Comparison of ENCODE assay signal across 8 cellular contexts in the genomic region with DNA sequence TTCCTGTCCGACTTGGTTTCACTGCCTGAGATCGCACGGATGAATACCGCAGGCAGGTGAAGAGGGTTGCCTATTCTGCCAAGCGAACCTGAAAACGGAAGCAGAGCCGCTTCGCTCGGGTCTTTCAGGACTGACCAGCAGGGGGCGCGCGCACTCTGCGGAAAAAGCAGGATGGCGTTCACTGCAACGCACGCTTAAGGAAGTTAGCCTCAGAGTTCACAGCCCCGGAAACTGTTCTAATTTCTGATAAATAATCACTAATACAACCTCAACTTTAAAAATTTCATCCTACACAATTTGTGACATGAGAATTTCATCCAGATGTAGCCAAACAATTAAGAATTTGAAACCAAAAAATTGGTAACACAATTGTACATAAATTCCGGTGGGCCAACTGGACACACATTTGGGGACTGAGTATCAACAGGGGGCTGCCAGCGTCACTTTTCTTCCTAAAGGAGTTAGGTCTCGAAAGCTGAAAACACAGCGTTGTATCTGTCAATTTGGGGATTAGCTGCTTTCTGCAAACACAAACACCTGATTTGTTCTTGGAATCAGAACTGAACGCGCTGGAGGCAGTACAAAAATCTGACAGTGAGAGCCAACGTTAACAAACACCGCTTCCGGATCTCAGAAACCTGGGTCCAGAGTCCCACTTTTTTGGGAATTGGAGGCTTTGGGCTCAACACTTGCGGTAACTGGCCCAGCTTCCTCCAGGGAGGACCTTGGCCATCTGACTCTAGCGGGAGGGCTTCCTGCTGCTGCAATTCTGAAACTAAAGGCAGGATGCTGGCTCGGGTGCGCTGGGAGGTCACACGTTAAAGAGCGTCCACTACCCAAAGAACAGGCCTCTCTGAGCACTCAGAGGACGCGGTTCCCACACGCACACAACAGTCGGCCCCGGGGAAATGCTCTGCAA. TPM values are rescaled to one million over a fixed set of nuclear protein-coding genes. Genes with fewer than 3 reads are reported as not detected.
DNase-seq lines count a peak whose midpoint lies in the region; ATAC-seq and TF ChIP-seq lines count a peak whose summit lies in the region.

No MANE protein-coding gene starts in this region.

- ATAC-seq in GM21367 (IDR thresholded peaks at IDR 0.05; ENCODE audit: unreplicated experiment) = peak; percentile 45

- peak; percentile 86 for TF ChIP-seq CTCF in foreskin fibroblast (IDR thresholded peaks at IDR 0.05; ENCODE audit: low read depth, low read length)

- H3K4me3 ChIP-seq in foreskin fibroblast (ENCODE audit: low read depth in 1 of 2, low read length in 2 of 2) = peak overlapping the region in 1 of 2 donors; percentile 21

- DNase-seq in COR-L47 (lab: John Stamatoyannopoulos, UW) (peak; percentile 69), KG1 (lab: John Stamatoyannopoulos, UW) (peak; percentile 78), SHP77 (lab: John Stamatoyannopoulos, UW) (peak; percentile 63 to 66), foreskin fibroblast (peak; percentile 60 to 90), occipital lobe (lab: John Stamatoyannopoulos, UW) (peak; percentile 60), superior temporal gyrus (ENCODE audit: extremely low spot score) (peak; percentile 95)
- peak; percentile 81 for DNase-seq in activated effector memory CD4-positive, alpha-beta T cell treated with Interleukin-2 at 50 U/mL for 16 hours

RNA-seq across cellular contexts. Expression of gene PXDC1, which starts 8.8 kb away (rescaled TPM):
- 11.1 TPM for total RNA-seq in occipital lobe
